ENCODE assay signal across 17 cellular contexts in the genomic region with DNA sequence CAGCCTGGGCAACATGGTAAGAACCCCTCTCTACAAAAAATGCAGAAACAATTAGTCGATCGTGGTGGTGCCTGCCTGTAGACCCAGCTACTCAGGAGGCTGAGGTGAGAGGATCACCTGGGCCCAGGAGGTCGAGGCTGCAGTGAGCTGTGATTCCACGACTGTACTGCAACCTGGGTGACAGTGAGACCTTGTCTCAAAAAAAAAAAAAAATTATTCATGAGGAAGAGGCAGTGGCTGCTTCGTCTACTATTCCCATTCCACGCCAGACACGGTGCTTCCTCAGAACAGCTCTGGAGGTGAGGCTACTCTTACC.
"Had no signal": no experiment of that assay in that cellular context is flagged by ENCODE, and none has a peak within 500 bp of the region (broad histone marks: within the 10 kb centered on the region; RNA-seq: fewer than 3 reads in every experiment).

No MANE protein-coding gene starts in this region.

- H3K9me3 ChIP-seq: pancreas, SK-N-SH, tibial artery had no signal

- H3K9me2 ChIP-seq: SK-N-SH had no signal

- H3K36me3 ChIP-seq: neural progenitor cell, pancreas, tibial artery had no signal

- ATAC-seq: activated CD8-positive, alpha-beta T cell treated with anti-CD3 and anti-CD28 coated beads for 36 hours; pancreas; stimulated activated naive CD8-positive, alpha-beta T cell treated with anti-CD3 and anti-CD28 coated beads, Interleukin-15, amount 100 ng/mL, for 72 hours had no signal

- H3K9me3 Mint-ChIP-seq: activated CD8-positive, alpha-beta T cell treated with anti-CD3 and anti-CD28 coated beads for 36 hours; neural progenitor cell; stimulated activated naive CD8-positive, alpha-beta T cell treated with anti-CD3 and anti-CD28 coated beads, Interleukin-15, amount 100 ng/mL, for 72 hours had no signal

- H3K9ac ChIP-seq: neural progenitor cell, SK-N-SH had no signal

- H3K4me3 Mint-ChIP-seq: activated CD8-positive, alpha-beta T cell treated with anti-CD3 and anti-CD28 coated beads for 36 hours; neural progenitor cell; stimulated activated naive CD8-positive, alpha-beta T cell treated with anti-CD3 and anti-CD28 coated beads, Interleukin-15, amount 100 ng/mL, for 72 hours had no signal

- H2AFZ ChIP-seq: neural progenitor cell had no signal

- H3K27ac Mint-ChIP-seq: activated CD8-positive, alpha-beta T cell treated with anti-CD3 and anti-CD28 coated beads for 36 hours; neural progenitor cell had no signal

- H3K36me3 Mint-ChIP-seq: neural progenitor cell had no signal

- H3K27me3 ChIP-seq: pancreas, tibial artery had no signal

- H3K27ac ChIP-seq: neural progenitor cell, pancreas had no signal

- DNase-seq: activated CD4-positive, alpha-beta T cell treated with anti-CD3 and anti-CD28 coated beads for 4 hours; activated CD8-positive, alpha-beta memory T cell treated with anti-CD3 and anti-CD28 coated beads, Interleukin-2, amount 50 U/mL, for 4 hours; activated CD8-positive, alpha-beta T cell treated with anti-CD3 and anti-CD28 coated beads for 36 hours; activated naive CD4-positive, alpha-beta T cell treated with Interleukin-2 at 50 U/mL for 16 hours; central memory CD4-positive, alpha-beta T cell; cortex of kidney; effector memory CD4-positive, alpha-beta T cell; hypothalamus; mammary epithelial cell; SK-N-SH; stimulated activated CD4-positive, alpha-beta T cell treated with anti-CD3 and anti-CD28 coated beads, Interleukin-4, amount 100 ng/mL, for 4 hours; stimulated activated naive CD8-positive, alpha-beta T cell treated with anti-CD3 and anti-CD28 coated beads, Interleukin-15, amount 100 ng/mL, for 72 hours; T-helper 1 cell; tibial artery had no signal

- H3K27me3 Mint-ChIP-seq: activated CD8-positive, alpha-beta T cell treated with anti-CD3 and anti-CD28 coated beads for 36 hours; stimulated activated naive CD8-positive, alpha-beta T cell treated with anti-CD3 and anti-CD28 coated beads, Interleukin-15, amount 100 ng/mL, for 72 hours had no signal

- H3K4me3 ChIP-seq: neural progenitor cell, pancreas, skin epidermis, tibial artery had no signal

- H3K4me2 ChIP-seq: neural progenitor cell, SK-N-SH had no signal
